11 cellular contexts compared by ENCODE assay signal in the genomic region with DNA sequence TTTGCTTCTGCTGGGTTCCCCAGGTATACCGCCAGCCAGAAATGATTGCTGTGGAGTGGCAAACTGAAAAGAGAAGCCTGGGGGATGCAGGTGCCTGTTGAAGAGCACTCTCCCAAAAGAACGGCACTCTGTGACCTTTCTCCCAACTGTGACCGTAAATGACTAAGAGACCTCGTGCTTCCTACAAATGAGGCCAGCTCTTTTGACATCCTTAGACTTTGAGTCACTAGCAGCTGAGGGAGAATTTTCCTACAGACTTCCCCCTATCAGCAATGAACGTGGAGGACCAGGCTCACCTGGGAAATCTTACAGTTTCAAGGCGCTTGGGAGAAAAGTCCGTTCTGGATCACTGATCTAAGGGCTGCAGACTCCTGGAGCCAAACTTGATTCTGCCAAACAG. TPM values are rescaled to one million over a fixed set of nuclear protein-coding genes. Genes with fewer than 3 reads are reported as not detected.
A peak's percentile ranks its signal among the peaks of the same experiment; 100 is the strongest.
DNase-seq lines count a peak whose midpoint lies in the region; ATAC-seq and TF ChIP-seq lines count a peak whose summit lies in the region.
"Had no signal": no experiment of that assay in that cellular context is flagged by ENCODE, and none has a peak within 500 bp of the region (broad histone marks: within the 10 kb centered on the region; RNA-seq: fewer than 3 reads in every experiment).

No MANE protein-coding gene starts in this region.

- H3K4me1 Mint-ChIP-seq in stimulated activated naive B cell treated with anti-CD40 and anti-IgM and Interleukin-4, amounts not matched to agents 10 μg/mL and 1 μg/mL and 100 μg/mL, for 72 hours, result no peaks in the 10 kb centered on the region

- TF ChIP-seq CTCF in dorsolateral prefrontal cortex (IDR thresholded peaks at IDR 0.05 in 54 of 56, conservative IDR thresholded peaks at IDR 0.05 in 2 of 56; ENCODE audit: low read depth in 1 of 56, partially characterized antibody in 56 of 56), result no peak

- H3K27ac ChIP-seq in dorsolateral prefrontal cortex, result peak overlapping the region in 4 of 59 donors; percentile 5 to 74 (median 31)

- no peaks in the 10 kb centered on the region for H3K9me3 Mint-ChIP-seq in stimulated activated naive B cell treated with anti-CD40 and anti-IgM and Interleukin-4, amounts not matched to agents 10 μg/mL and 1 μg/mL and 100 μg/mL, for 72 hours

- H3K27me3 Mint-ChIP-seq in stimulated activated naive B cell treated with anti-CD40 and anti-IgM and Interleukin-4, amounts not matched to agents 10 μg/mL and 1 μg/mL and 100 μg/mL, for 72 hours, result peaks cover 6 to 8% of the 10 kb centered on the region in 2 donors

- DNase-seq in GF-D8 (lab: John Stamatoyannopoulos, UW) (peak; percentile 18), NOMO-1 treated with DMSO at 0.1 percent for 48 hours (lab: John Stamatoyannopoulos, UW; ENCODE audit: unreplicated experiment) (peak; percentile 83), fibroblast of gingiva (ENCODE audit: low read depth) (peak; percentile 77), non-pigmented ciliary epithelial cell (ENCODE audit: low read depth) (peak; percentile 8), dorsolateral prefrontal cortex (no peak), hepatic stellate cell (ENCODE audit: low spot score) (no peak)
- no peak for DNase-seq in stimulated activated naive B cell treated with anti-CD40 and anti-IgM and Interleukin-4, amounts not matched to agents 10 μg/mL and 1 μg/mL and 100 μg/mL, for 72 hours
- DNase-seq: activated T-cell treated with anti-CD3 and anti-CD28 coated beads for 4 hours, cerebellar nuclear complex had no signal

- no peak overlapping the region for H3K4me3 ChIP-seq in dorsolateral prefrontal cortex

- no peaks in the 10 kb centered on the region for H3K36me3 Mint-ChIP-seq in stimulated activated naive B cell treated with anti-CD40 and anti-IgM and Interleukin-4, amounts not matched to agents 10 μg/mL and 1 μg/mL and 100 μg/mL, for 72 hours

- no peak overlapping the region for H3K4me3 Mint-ChIP-seq in stimulated activated naive B cell treated with anti-CD40 and anti-IgM and Interleukin-4, amounts not matched to agents 10 μg/mL and 1 μg/mL and 100 μg/mL, for 72 hours

- no peaks in the 10 kb centered on the region for H3K27me3 ChIP-seq in dorsolateral prefrontal cortex

- intact Hi-C loops in dorsolateral prefrontal cortex (cut with DNase I), result no loop called here

- no peak for ATAC-seq in stimulated activated naive B cell treated with anti-CD40 and anti-IgM and Interleukin-4, amounts not matched to agents 10 μg/mL and 1 μg/mL and 100 μg/mL, for 72 hours (replicated peaks)
- ATAC-seq in GM21515 (IDR thresholded peaks at IDR 0.05; ENCODE audit: unreplicated experiment), result no peak

- H3K27ac Mint-ChIP-seq in stimulated activated naive B cell treated with anti-CD40 and anti-IgM and Interleukin-4, amounts not matched to agents 10 μg/mL and 1 μg/mL and 100 μg/mL, for 72 hours, result no peak overlapping the region

RNA-seq across cellular contexts. Expression of gene AQP9, which starts 8.6 kb away (rescaled TPM):
- total RNA-seq in dorsolateral prefrontal cortex, result 10 to 100 TPM in 2 of 120 experiments, 1 to 10 TPM in 114, under 1 TPM in 4; 0.42 to 11.8 (median 2.6) TPM
- total RNA-seq: T-helper 1 cell treated with Interleukin-12 subunit alpha and Interleukin-12 subunit beta and Interleukin-4 antibody, amounts not matched to agents 30 ng/mL and 1 ng/mL, for 36 hours had no signal

Comparison
In these comparisons a context has a peak if more than half of its experiments do, and no peak if none do; other contexts are left out.
1. DNase-seq: peak in GF-D8 (single experiment), NOMO-1 treated with DMSO at 0.1 percent for 48 hours (single experiment), fibroblast of gingiva (single experiment) and non-pigmented ciliary epithelial cell (single experiment); none in dorsolateral prefrontal cortex (0 of 10), hepatic stellate cell (single experiment) and stimulated activated naive B cell treated with anti-CD40 and anti-IgM and Interleukin-4, amounts not matched to agents 10 μg/mL and 1 μg/mL and 100 μg/mL, for 72 hours (single experiment).